Comparison of ENCODE assay signal across 1 cellular context in the genomic region with DNA sequence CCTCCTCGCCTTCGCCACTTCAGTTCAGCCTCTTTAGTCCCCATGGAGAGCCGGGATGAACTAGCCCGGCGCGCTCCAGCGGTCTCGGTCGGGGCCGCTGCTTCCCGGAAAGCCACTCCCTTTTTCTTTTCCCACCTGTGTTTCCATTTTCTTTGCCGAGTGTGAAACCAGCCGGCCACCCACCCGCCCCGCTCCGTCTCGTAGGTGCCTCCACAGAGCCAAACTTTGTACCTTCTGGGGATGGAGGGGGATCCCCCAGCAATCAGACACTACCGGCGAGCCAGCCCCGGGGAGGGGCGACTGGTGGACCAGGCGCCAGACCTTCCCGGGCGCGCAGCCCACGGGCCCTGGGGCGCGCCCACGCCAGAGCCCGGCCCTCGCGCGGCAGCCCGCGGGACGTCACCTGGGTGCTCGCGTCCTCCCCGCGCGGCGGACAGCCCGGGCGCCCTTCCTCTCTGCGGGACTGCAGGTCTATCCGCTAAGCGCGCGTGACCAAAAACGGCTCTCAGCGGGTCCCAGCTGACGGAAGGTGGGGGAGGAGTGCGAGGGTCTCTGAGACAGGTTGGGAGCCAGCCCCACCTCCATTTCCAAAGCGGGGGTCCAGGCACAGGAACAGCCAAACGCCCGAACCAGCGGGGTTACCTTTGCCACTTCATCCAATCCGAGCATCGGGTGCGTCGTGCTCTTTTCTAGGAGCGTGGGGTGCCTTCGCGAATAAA.
TF ChIP-seq lines count a peak whose summit lies in the region.

A gene with protein sequence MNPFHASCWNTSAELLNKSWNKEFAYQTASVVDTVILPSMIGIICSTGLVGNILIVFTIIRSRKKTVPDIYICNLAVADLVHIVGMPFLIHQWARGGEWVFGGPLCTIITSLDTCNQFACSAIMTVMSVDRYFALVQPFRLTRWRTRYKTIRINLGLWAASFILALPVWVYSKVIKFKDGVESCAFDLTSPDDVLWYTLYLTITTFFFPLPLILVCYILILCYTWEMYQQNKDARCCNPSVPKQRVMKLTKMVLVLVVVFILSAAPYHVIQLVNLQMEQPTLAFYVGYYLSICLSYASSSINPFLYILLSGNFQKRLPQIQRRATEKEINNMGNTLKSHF (minus strand): TSS at position 691 of the 719 bp plus-strand sequence. CDS start 38,076 bp downstream, outside the sequence.

TF ChIP-seq in SK-N-SH treated with all-trans-retinoic acid at 6 μM for 48 hours, 23 proteins besides CTCF, POLR2A, EP300 and RAD21 (continued from another document):
- TF ChIP-seq, protein P1, sequence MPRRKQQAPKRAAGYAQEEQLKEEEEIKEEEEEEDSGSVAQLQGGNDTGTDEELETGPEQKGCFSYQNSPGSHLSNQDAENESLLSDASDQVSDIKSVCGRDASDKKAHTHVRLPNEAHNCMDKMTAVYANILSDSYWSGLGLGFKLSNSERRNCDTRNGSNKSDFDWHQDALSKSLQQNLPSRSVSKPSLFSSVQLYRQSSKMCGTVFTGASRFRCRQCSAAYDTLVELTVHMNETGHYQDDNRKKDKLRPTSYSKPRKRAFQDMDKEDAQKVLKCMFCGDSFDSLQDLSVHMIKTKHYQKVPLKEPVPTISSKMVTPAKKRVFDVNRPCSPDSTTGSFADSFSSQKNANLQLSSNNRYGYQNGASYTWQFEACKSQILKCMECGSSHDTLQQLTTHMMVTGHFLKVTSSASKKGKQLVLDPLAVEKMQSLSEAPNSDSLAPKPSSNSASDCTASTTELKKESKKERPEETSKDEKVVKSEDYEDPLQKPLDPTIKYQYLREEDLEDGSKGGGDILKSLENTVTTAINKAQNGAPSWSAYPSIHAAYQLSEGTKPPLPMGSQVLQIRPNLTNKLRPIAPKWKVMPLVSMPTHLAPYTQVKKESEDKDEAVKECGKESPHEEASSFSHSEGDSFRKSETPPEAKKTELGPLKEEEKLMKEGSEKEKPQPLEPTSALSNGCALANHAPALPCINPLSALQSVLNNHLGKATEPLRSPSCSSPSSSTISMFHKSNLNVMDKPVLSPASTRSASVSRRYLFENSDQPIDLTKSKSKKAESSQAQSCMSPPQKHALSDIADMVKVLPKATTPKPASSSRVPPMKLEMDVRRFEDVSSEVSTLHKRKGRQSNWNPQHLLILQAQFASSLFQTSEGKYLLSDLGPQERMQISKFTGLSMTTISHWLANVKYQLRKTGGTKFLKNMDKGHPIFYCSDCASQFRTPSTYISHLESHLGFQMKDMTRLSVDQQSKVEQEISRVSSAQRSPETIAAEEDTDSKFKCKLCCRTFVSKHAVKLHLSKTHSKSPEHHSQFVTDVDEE (CRISPR knock-in tag; IDR thresholded peaks at IDR 0.05): no peak
- TF ChIP-seq OSR1 (CRISPR knock-in tag; IDR thresholded peaks at IDR 0.05) (no peak), TCF4 (CRISPR knock-in tag; IDR thresholded peaks at IDR 0.05; ENCODE audit: borderline replicate concordance) (no peak), ZFP3 (CRISPR knock-in tag; IDR thresholded peaks at IDR 0.05) (no peak), ZC3H10 (CRISPR knock-in tag; IDR thresholded peaks at IDR 0.05) (no peak), ZNF8 (CRISPR knock-in tag; IDR thresholded peaks at IDR 0.05) (no peak), ZNF70 (CRISPR knock-in tag; IDR thresholded peaks at IDR 0.05) (no peak)
- TF ChIP-seq, protein P2, sequence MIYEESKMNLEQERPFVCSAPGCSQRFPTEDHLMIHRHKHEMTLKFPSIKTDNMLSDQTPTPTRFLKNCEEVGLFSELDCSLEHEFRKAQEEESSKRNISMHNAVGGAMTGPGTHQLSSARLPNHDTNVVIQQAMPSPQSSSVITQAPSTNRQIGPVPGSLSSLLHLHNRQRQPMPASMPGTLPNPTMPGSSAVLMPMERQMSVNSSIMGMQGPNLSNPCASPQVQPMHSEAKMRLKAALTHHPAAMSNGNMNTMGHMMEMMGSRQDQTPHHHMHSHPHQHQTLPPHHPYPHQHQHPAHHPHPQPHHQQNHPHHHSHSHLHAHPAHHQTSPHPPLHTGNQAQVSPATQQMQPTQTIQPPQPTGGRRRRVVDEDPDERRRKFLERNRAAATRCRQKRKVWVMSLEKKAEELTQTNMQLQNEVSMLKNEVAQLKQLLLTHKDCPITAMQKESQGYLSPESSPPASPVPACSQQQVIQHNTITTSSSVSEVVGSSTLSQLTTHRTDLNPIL (CRISPR knock-in tag; IDR thresholded peaks at IDR 0.05; ENCODE audit: low read depth): no peak
